Comparison of ENCODE assay signal across 1 cellular context in genomic region chr3:34072297-34072696, GRCh38.
TF ChIP-seq lines count a peak whose summit lies in the region.

No MANE protein-coding gene starts in this region.

TF ChIP-seq in H1, 55 proteins besides CTCF, POLR2A, EP300 and RAD21 (continued from another document):
- TF ChIP-seq SIX5 (IDR thresholded peaks at IDR 0.05; ENCODE audit: low read depth, low read length) = no peak
- no peak for TF ChIP-seq HDAC2 (IDR thresholded peaks at IDR 0.05; ENCODE audit: borderline replicate concordance in 1 of 2, low read depth in 2 of 2, low read length in 2 of 2)
- no peak for TF ChIP-seq ASH2L (IDR thresholded peaks at IDR 0.05; ENCODE audit: low read length)
- TF ChIP-seq TEAD4 (IDR thresholded peaks at IDR 0.05; ENCODE audit: low read depth, low read length) = no peak
- TF ChIP-seq BRCA1 (IDR thresholded peaks at IDR 0.05; ENCODE audit: low read depth, low read length) = no peak
